Comparison of ENCODE assay signal across 1 cellular context in the genomic region with DNA sequence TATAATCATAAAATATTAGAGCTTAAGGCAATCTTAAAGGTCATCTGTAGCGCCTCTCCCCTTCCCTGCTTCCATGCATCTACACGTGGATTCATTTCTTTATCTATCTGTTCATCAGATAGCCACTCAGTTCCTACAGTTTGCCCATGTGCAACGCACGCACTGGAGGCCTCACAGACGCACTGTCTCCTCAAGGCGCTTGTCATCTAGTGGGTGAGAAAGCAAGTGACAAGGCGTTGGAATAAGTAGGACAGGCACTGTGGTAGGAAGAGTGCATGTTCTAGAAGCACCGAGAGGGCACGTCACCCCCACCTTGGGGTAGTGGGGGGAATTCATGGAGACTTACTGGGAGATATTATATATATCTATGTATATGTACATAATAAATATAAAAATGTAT.
TF ChIP-seq lines count a peak whose summit lies in the region.

No MANE protein-coding gene starts in this region.

TF ChIP-seq in SK-N-SH, 30 proteins besides CTCF, POLR2A, EP300 and RAD21 (continued from another document):
- TF ChIP-seq, protein P1, sequence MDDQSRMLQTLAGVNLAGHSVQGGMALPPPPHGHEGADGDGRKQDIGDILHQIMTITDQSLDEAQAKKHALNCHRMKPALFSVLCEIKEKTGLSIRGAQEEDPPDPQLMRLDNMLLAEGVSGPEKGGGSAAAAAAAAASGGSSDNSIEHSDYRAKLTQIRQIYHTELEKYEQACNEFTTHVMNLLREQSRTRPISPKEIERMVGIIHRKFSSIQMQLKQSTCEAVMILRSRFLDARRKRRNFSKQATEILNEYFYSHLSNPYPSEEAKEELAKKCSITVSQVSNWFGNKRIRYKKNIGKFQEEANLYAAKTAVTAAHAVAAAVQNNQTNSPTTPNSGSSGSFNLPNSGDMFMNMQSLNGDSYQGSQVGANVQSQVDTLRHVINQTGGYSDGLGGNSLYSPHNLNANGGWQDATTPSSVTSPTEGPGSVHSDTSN (IDR thresholded peaks at IDR 0.05) = no peak
- TF ChIP-seq CHD2 (IDR thresholded peaks at IDR 0.05; ENCODE audit: low read length, partially characterized antibody) (no peak), RCOR1 (IDR thresholded peaks at IDR 0.05; ENCODE audit: low read length) (no peak), SIN3A (IDR thresholded peaks at IDR 0.05; ENCODE audit: borderline replicate concordance, low read depth, low read length) (no peak), MAX (IDR thresholded peaks at IDR 0.05; ENCODE audit: low read depth) (no peak)
